8 cellular contexts compared by ENCODE assay signal in the genomic region with DNA sequence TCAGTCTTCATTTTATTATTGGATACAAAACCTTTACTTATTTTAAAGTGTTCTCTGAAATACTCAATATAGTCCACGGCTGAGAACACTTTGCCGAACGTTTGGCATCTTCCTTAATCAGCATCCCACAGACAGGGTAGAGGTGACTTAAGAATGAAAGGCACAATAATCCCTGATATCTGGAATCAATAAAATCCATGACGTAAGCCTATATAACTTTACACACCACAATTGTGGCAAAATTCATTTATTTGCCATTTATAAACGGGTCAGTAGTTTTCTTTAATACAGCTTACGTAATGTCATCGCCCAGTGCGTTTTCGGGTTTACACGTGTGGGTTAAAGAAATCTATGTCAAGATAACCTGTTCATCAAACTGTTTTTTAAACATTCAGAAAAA. TPM values are rescaled to one million over a fixed set of nuclear protein-coding genes. Genes with fewer than 3 reads are reported as not detected.
DNase-seq lines count a peak whose midpoint lies in the region; ATAC-seq, FAIRE-seq and TF ChIP-seq lines count a peak whose summit lies in the region.

No MANE protein-coding gene starts in this region.

- no peaks in the 10 kb centered on the region for H3K9me2 ChIP-seq in SK-N-SH

- H3K79me2 ChIP-seq in SK-N-SH (ENCODE audit: insufficient read depth), result no peaks in the 10 kb centered on the region

- H3K36me3 ChIP-seq in SK-N-SH (replicated peaks in 1 of 2; ENCODE audit: control insufficient read depth in 1 of 2, insufficient read depth in 2 of 2, low read length in 1 of 2) (no peaks in the 10 kb centered on the region), kidney (ENCODE audit: control insufficient read depth in 1 of 2, insufficient read depth in 2 of 2, low read length in 2 of 2) (peaks cover 0 to 2% of the 10 kb centered on the region in 2 donors), mesenchymal stem cell (ENCODE audit: control insufficient read depth in 1 of 2, insufficient read depth in 2 of 2, low read depth in 1 of 2, low read length in 2 of 2) (no peaks in the 10 kb centered on the region)

- H4K20me1 ChIP-seq in SK-N-SH (ENCODE audit: insufficient read depth), result no peaks in the 10 kb centered on the region

- no peak overlapping the region for H3K18ac ChIP-seq in mesenchymal stem cell (ENCODE audit: low read depth in 1 of 2, low read length in 2 of 2)

- no peaks in the 10 kb centered on the region for H3K27me3 Mint-ChIP-seq in activated T-helper 17 cell treated with anti-CD3 and anti-CD28 coated beads, Interleukin-2, amount 50 U/mL, for 72 hours

- DNase-seq in SK-N-SH (no peak), kidney (no peak), superior temporal gyrus (ENCODE audit: extremely low spot score) (peak; percentile 80), CD1c-positive myeloid dendritic cell (ENCODE audit: extremely low spot score) (no peak), Ammon's horn (ENCODE audit: low spot score) (no peak), mesenchymal stem cell (no peak)

- no peak overlapping the region for H3K9ac ChIP-seq in SK-N-SH
- peak overlapping the region; percentile 60 to 61 for H3K9ac ChIP-seq in kidney (ENCODE audit: low read length in 2 of 2)
- no peak overlapping the region for H3K9ac ChIP-seq in mesenchymal stem cell (ENCODE audit: low read length)

- no peaks in the 10 kb centered on the region for H3F3A ChIP-seq in SK-N-SH (replicated peaks; ENCODE audit: insufficient read depth)

- no peak overlapping the region; the same call in 1 of the 2 replicates for H2AFZ ChIP-seq in SK-N-SH (ENCODE audit: low read depth)
- H2AFZ ChIP-seq in mesenchymal stem cell (ENCODE audit: low read depth, low read length), result no peak overlapping the region

- H3K23ac ChIP-seq in mesenchymal stem cell (ENCODE audit: low read length in 2 of 2), result no peak overlapping the region

- H2BK15ac ChIP-seq in mesenchymal stem cell (ENCODE audit: low read depth, poor library complexity, severe bottlenecking), result no peak overlapping the region

- H3K79me1 ChIP-seq in mesenchymal stem cell (replicated peaks; ENCODE audit: low read length, poor library complexity, severe bottlenecking), result no peaks in the 10 kb centered on the region

- peaks cover 53% of the 10 kb centered on the region for H3K36me3 Mint-ChIP-seq in activated T-helper 17 cell treated with anti-CD3 and anti-CD28 coated beads, Interleukin-2, amount 50 U/mL, for 72 hours (ENCODE audit: low read depth)

- peak overlapping the region in 1 of 2 experiments; percentile 55; a peak in 1 of 4 replicates for H3K4me3 ChIP-seq in SK-N-SH (ENCODE audit: low read depth in 2 of 2, low read length in 1 of 2)
- H3K4me3 ChIP-seq in kidney (ENCODE audit: low read length in 2 of 2), result peak overlapping the region; percentile 63 to 86
- H3K4me3 ChIP-seq in mesenchymal stem cell (ENCODE audit: insufficient read depth in 1 of 2, low read depth in 1 of 2, low read length in 2 of 2), result peak overlapping the region in 1 of 2 experiments; percentile 72

- TF ChIP-seq CTCF in SK-N-SH (IDR thresholded peaks at IDR 0.05) (no peak), kidney (IDR thresholded peaks at IDR 0.05; ENCODE audit: borderline replicate concordance, extremely low read depth, insufficient read depth) (no peak)

- TF ChIP-seq RAD21 in SK-N-SH (IDR thresholded peaks at IDR 0.05; ENCODE audit: low read length), result no peak

- no peak for ATAC-seq in SK-N-SH treated with all-trans-retinoic acid at 6 μM for 48 hours
- ATAC-seq in activated T-helper 17 cell treated with anti-CD3 and anti-CD28 coated beads, Interleukin-2, amount 50 U/mL, for 72 hours (replicated peaks), result no peak

- H2BK120ac ChIP-seq in mesenchymal stem cell (ENCODE audit: low read depth, low read length), result no peak overlapping the region

- H3K27me3 ChIP-seq in SK-N-SH (ENCODE audit: insufficient read depth), result peaks cover 35% of the 10 kb centered on the region
- H3K27me3 ChIP-seq in mesenchymal stem cell (ENCODE audit: control insufficient read depth in 1 of 2, insufficient read depth in 1 of 2, low read length in 2 of 2), result peaks cover 52 to 56% of the 10 kb centered on the region in 2 experiments

- no peak overlapping the region for H3K4ac ChIP-seq in mesenchymal stem cell (ENCODE audit: low read depth in 1 of 2, low read length in 2 of 2)

- H3K4me2 ChIP-seq in SK-N-SH (peak overlapping the region; percentile 74; the same call in 1 of the 2 replicates), mesenchymal stem cell (ENCODE audit: low read length, poor library complexity, severe bottlenecking) (no peak overlapping the region)

- no peak overlapping the region for H4K91ac ChIP-seq in mesenchymal stem cell (ENCODE audit: low read length)

- POLR2A ChIA-PET in SK-N-SH (lab: Yijun Ruan, JAX), result no interaction called here

- H2BK12ac ChIP-seq in mesenchymal stem cell (ENCODE audit: low read length in 2 of 2), result no peak overlapping the region

- H3K27ac Mint-ChIP-seq in activated T-helper 17 cell treated with anti-CD3 and anti-CD28 coated beads, Interleukin-2, amount 50 U/mL, for 72 hours, result peak overlapping the region; percentile 86

- intact Hi-C loops in kidney (cut with DNase I), result no loop called here

- no peak overlapping the region for H3K27ac ChIP-seq in SK-N-SH (ENCODE audit: low read depth in 2 of 2, low read length in 1 of 2)
- peak overlapping the region; percentile 15 to 66 for H3K27ac ChIP-seq in kidney (ENCODE audit: low read depth in 2 of 2, low read length in 2 of 2)
- H3K27ac ChIP-seq in mesenchymal stem cell (ENCODE audit: low read length, poor library complexity, severe bottlenecking), result no peak overlapping the region

- H3K4me3 Mint-ChIP-seq in activated T-helper 17 cell treated with anti-CD3 and anti-CD28 coated beads, Interleukin-2, amount 50 U/mL, for 72 hours, result peak overlapping the region; percentile 84

- CTCF ChIA-PET in SK-N-SH (lab: Yijun Ruan, JAX), result interaction anchor here (0.6 to 2.3 kb wide), 5 partner anchors 10 to 109 kb away, joined by 3 to 12 read pairs (median 6); no protein-coding TSS in a partner anchor

- peaks cover 3% of the 10 kb centered on the region for H3K9me3 Mint-ChIP-seq in activated T-helper 17 cell treated with anti-CD3 and anti-CD28 coated beads, Interleukin-2, amount 50 U/mL, for 72 hours

- no peak for TF ChIP-seq EP300 in SK-N-SH (IDR thresholded peaks at IDR 0.05; ENCODE audit: borderline replicate concordance in 1 of 2, low read depth in 1 of 2, low read length in 1 of 2)

- peaks cover 5% of the 10 kb centered on the region in 2 experiments; a peak in 3 of 4 replicates for H3K4me1 ChIP-seq in SK-N-SH (ENCODE audit: control insufficient read depth in 1 of 2, insufficient read depth in 2 of 2, low read depth in 1 of 2, low read length in 1 of 2)
- peaks cover 9 to 12% of the 10 kb centered on the region in 2 donors for H3K4me1 ChIP-seq in kidney (ENCODE audit: control insufficient read depth in 1 of 2, insufficient read depth in 1 of 2, low read depth in 1 of 2, low read length in 2 of 2)
- peaks cover 11% of the 10 kb centered on the region for H3K4me1 ChIP-seq in mesenchymal stem cell (ENCODE audit: control insufficient read depth, insufficient read depth, low read depth, low read length)

- no peak for FAIRE-seq in kidney (lab: Jason Lieb, UNC)

- H3K14ac ChIP-seq in mesenchymal stem cell (ENCODE audit: low read length in 2 of 2), result no peak overlapping the region

- peaks cover 47% of the 10 kb centered on the region for H3K4me1 Mint-ChIP-seq in activated T-helper 17 cell treated with anti-CD3 and anti-CD28 coated beads, Interleukin-2, amount 50 U/mL, for 72 hours

- H2AK5ac ChIP-seq in mesenchymal stem cell (ENCODE audit: low read length, severe bottlenecking), result no peak overlapping the region

- H3K9me3 ChIP-seq in SK-N-SH, result no peaks in the 10 kb centered on the region
- H3K9me3 ChIP-seq in kidney (ENCODE audit: control insufficient read depth in 1 of 2, low read length in 2 of 2), result no peaks in the 10 kb centered on the region
- H3K9me3 ChIP-seq in mesenchymal stem cell (ENCODE audit: control insufficient read depth, low read length), result no peaks in the 10 kb centered on the region

- no peak overlapping the region for H2BK5ac ChIP-seq in mesenchymal stem cell (ENCODE audit: low read depth, low read length, poor library complexity, severe bottlenecking)

- WGBS in SK-N-SH (ENCODE audit: low lambda C conversion rate), result 69% methylated on average over 10 of the region's 10 CpGs
- WGBS in mesenchymal stem cell, result 84% methylated on average over 10 of the region's 10 CpGs

- no peak overlapping the region for H4K8ac ChIP-seq in mesenchymal stem cell (ENCODE audit: low read length)

TF ChIP-seq in SK-N-SH, 30 proteins besides CTCF, POLR2A, EP300 and RAD21:
- TF ChIP-seq FOXM1 (IDR thresholded peaks at IDR 0.05; ENCODE audit: low read depth) (no peak), EZH2phosphoT487 (IDR thresholded peaks at IDR 0.05; ENCODE audit: borderline replicate concordance, low read depth) (0 out of 2 replicates have a peak, but pooled peaks have one; percentile 64)

TF ChIP-seq in SK-N-SH treated with all-trans-retinoic acid at 6 μM for 48 hours, 23 proteins besides CTCF, POLR2A, EP300 and RAD21:
- TF ChIP-seq ZNF565 (CRISPR knock-in tag; conservative IDR thresholded peaks at IDR 0.05; ENCODE audit: low read depth) (no peak), CSDC2 (CRISPR knock-in tag; IDR thresholded peaks at IDR 0.05) (no peak), PPARA (CRISPR knock-in tag; IDR thresholded peaks at IDR 0.05; ENCODE audit: borderline replicate concordance) (no peak)
- TF ChIP-seq, protein P1, sequence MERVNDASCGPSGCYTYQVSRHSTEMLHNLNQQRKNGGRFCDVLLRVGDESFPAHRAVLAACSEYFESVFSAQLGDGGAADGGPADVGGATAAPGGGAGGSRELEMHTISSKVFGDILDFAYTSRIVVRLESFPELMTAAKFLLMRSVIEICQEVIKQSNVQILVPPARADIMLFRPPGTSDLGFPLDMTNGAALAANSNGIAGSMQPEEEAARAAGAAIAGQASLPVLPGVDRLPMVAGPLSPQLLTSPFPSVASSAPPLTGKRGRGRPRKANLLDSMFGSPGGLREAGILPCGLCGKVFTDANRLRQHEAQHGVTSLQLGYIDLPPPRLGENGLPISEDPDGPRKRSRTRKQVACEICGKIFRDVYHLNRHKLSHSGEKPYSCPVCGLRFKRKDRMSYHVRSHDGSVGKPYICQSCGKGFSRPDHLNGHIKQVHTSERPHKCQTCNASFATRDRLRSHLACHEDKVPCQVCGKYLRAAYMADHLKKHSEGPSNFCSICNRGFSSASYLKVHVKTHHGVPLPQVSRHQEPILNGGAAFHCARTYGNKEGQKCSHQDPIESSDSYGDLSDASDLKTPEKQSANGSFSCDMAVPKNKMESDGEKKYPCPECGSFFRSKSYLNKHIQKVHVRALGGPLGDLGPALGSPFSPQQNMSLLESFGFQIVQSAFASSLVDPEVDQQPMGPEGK (CRISPR knock-in tag; IDR thresholded peaks at IDR 0.05; ENCODE audit: borderline replicate concordance), result no peak

RNA-seq across cellular contexts. Expression of a gene that starts 1.3 kb away (rescaled TPM):
- polyA plus RNA-seq in SK-N-SH (2012; rRNA removed), result 0.05 and 0.07 TPM in 2 replicates
- polyA plus RNA-seq in SK-N-SH (2012; cell fraction: cytosol; rRNA removed), result 0.09 and 0.33 TPM in 2 replicates
- polyA plus RNA-seq in SK-N-SH (2012; cell fraction: nucleus; rRNA removed), result 0.13 and 0.37 TPM in 2 replicates
- total RNA-seq in activated T-helper 17 cell treated with anti-CD3 and anti-CD28 coated beads, Interleukin-2, amount 50 U/mL, for 72 hours, result 10 to 100 TPM; 79.7 to 99.0 TPM
- total RNA-seq in kidney, result 101 TPM
- polyA plus RNA-seq in kidney (ENCODE audit: insufficient read depth, low read depth, low replicate concordance), result 23.5 TPM
- 0.33 TPM for polyA plus RNA-seq in mesenchymal stem cell (2013, experiment 1 of 2)
- 0.48 TPM for polyA plus RNA-seq in mesenchymal stem cell (2013, experiment 2 of 2)

Comparison
In these comparisons a context has a peak if more than half of its experiments do, and no peak if none do; other contexts are left out.
1. H3K27ac ChIP-seq: peak in kidney (2 of 2); none in SK-N-SH (0 of 2) and mesenchymal stem cell (single experiment).
2. H3K9ac ChIP-seq: peak in kidney (2 of 2); none in SK-N-SH (single experiment) and mesenchymal stem cell (single experiment).